ENCODE assay signal across 15 cellular contexts in the genomic region with DNA sequence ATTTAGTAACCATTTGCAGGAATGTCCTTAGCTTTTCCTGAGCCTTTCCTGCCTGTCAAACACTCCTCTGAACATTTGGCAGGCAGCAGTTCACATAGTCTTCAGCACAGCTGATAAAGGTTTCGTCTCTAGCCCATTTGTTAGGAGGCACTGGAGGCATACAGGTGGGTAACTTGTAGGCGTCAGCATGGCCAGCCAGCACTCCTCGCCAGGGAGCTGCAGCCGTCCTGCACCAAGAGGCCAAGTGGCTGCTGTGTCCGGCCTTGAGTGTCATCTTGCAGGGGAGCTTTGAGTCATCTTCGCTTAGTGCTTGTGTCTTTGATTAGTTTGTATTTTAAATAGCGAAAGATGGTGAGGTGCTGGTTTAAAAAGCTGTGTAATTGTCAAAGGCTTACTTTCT.
DNase-seq lines count a peak whose midpoint lies in the region; ATAC-seq and TF ChIP-seq lines count a peak whose summit lies in the region.
"Had no signal": no experiment of that assay in that cellular context is flagged by ENCODE, and none has a peak within 500 bp of the region (broad histone marks: within the 10 kb centered on the region; RNA-seq: fewer than 3 reads in every experiment).

No MANE protein-coding gene starts in this region.

- WGBS in endodermal cell (ENCODE audit: insufficient coverage in 1 of 2, insufficient read length in 1 of 2), 2 experiments = 93 to 95% methylated on average over 4 to 7 of the region's 7 CpGs

- H3K27me3 Mint-ChIP-seq in endodermal cell (ENCODE audit: insufficient read depth) = no peaks in the 10 kb centered on the region
- H3K27me3 Mint-ChIP-seq: type B pancreatic cell had no signal

- H3K36me3 ChIP-seq in endodermal cell (ENCODE audit: control insufficient read depth, insufficient read depth, low read length) = no peaks in the 10 kb centered on the region
- peaks cover 3% of the 10 kb centered on the region; the same call in 1 of the 2 replicates for H3K36me3 ChIP-seq in WERI-Rb-1

- peaks cover 11% of the 10 kb centered on the region for H3K36me3 Mint-ChIP-seq in endodermal cell (ENCODE audit: low read depth)

- H3K4me3 ChIP-seq in endodermal cell (ENCODE audit: low read length) = no peak overlapping the region
- H3K4me3 ChIP-seq in WERI-Rb-1 (ENCODE audit: low read depth, low read length) = no peak overlapping the region

- ATAC-seq in GM18517 (IDR thresholded peaks at IDR 0.05; ENCODE audit: unreplicated experiment) (peak; percentile 28), GM19455 (IDR thresholded peaks at IDR 0.05; ENCODE audit: unreplicated experiment) (peak; percentile 42), HG03460 (IDR thresholded peaks at IDR 0.05; ENCODE audit: unreplicated experiment) (peak; percentile 43)

- H3K9me3 ChIP-seq in endodermal cell (ENCODE audit: control insufficient read depth, low read length) (no peaks in the 10 kb centered on the region), WERI-Rb-1 (ENCODE audit: severe bottlenecking) (no peaks in the 10 kb centered on the region)

- TF ChIP-seq CTCF in endodermal cell (conservative IDR thresholded peaks at IDR 0.05) (no peak), WERI-Rb-1 (IDR thresholded peaks at IDR 0.05; ENCODE audit: low read depth, low read length) (no peak)

- peak; percentile 37 for DNase-seq in endodermal cell
- DNase-seq in WERI-Rb-1 = no peak
- DNase-seq in NCI-H774 (lab: John Stamatoyannopoulos, UW) = no peak
- no peak for DNase-seq in occipital lobe (lab: John Stamatoyannopoulos, UW)
- DNase-seq: activated naive CD4-positive, alpha-beta T cell treated with Interleukin-2 at 50 U/mL for 16 hours; effector CD8-positive, alpha-beta T cell; KG1; NCI-H1694; NCI-H446; small intestine; stimulated activated naive CD4-positive, alpha-beta T cell treated with Interleukin-2 at 50 U/mL for 16 hours had no signal

- H3K4me1 ChIP-seq in endodermal cell (ENCODE audit: control insufficient read depth, insufficient read depth, low read length) = no peaks in the 10 kb centered on the region

- H3K27ac Mint-ChIP-seq in endodermal cell = no peak overlapping the region
- H3K27ac Mint-ChIP-seq: type B pancreatic cell had no signal

- no peak overlapping the region for H3K9ac ChIP-seq in endodermal cell (ENCODE audit: extremely low read depth, low read length, poor library complexity, severe bottlenecking)

- H3K27ac ChIP-seq in endodermal cell (ENCODE audit: low read depth, low read length) (no peak overlapping the region), WERI-Rb-1 (no peak overlapping the region)

- H3K27me3 ChIP-seq in endodermal cell (ENCODE audit: control insufficient read depth, insufficient read depth, low read length, poor library complexity, severe bottlenecking) (no peaks in the 10 kb centered on the region), WERI-Rb-1 (ENCODE audit: insufficient read depth, low read depth, severe bottlenecking) (no peaks in the 10 kb centered on the region)

- H3K4me1 Mint-ChIP-seq in endodermal cell = no peaks in the 10 kb centered on the region

- no peaks in the 10 kb centered on the region for H3K9me3 Mint-ChIP-seq in endodermal cell
- H3K9me3 Mint-ChIP-seq: type B pancreatic cell had no signal

- no peak overlapping the region for H3K4me3 Mint-ChIP-seq in endodermal cell
- H3K4me3 Mint-ChIP-seq: type B pancreatic cell had no signal
